1 cellular context compared by ENCODE assay signal in the genomic region with DNA sequence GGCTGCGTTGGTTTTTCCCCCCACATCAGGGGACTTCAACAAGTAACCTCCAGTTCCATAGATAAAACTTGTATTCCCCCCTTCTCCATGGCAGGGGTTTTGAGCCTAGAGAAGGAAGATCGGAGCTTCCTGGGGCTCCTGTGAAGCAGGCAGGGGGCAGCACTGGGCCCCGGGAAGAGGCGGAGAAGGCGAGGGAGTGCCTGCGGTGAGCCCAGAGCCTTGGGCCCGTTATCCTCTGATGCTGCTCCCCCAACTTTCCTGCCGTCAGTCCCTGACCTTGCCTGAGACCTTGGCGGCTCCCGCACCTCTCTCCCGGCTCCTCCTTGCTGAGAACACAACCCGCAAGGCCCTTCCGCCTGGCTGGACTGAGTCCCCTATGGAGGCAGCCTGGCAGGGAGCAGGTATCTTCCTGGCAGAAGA.
TF ChIP-seq lines count a peak whose summit lies in the region.

No MANE protein-coding gene starts in this region.

TF ChIP-seq in K562, 482 proteins besides CTCF, POLR2A, EP300 and RAD21:
- TF ChIP-seq NR4A1 (CRISPR knock-in tag; IDR thresholded peaks at IDR 0.05) (no peak), NR4A1 (tag; IDR thresholded peaks at IDR 0.05) (no peak), ATF7 (IDR thresholded peaks at IDR 0.05) (no peak), JUND (IDR thresholded peaks at IDR 0.05; ENCODE audit: borderline replicate concordance, low read depth, low read length) (0 out of 2 replicates have a peak, but pooled peaks have one; percentile 12), JUND (tag; IDR thresholded peaks at IDR 0.05; ENCODE audit: borderline replicate concordance, low read depth, low read length) (no peak), CHD2 (IDR thresholded peaks at IDR 0.05; ENCODE audit: low read depth, low read length) (no peak), ESRRA (IDR thresholded peaks at IDR 0.05; ENCODE audit: borderline replicate concordance, low read depth) (peak; percentile 49; the same call in 1 of the 2 replicates), ZNF224 (CRISPR knock-in tag; IDR thresholded peaks at IDR 0.05) (no peak), YBX1 (IDR thresholded peaks at IDR 0.05) (no peak), TBP (optimal IDR thresholded peaks at IDR 0.05; ENCODE audit: low read depth, low read length) (no peak), CC2D1A (IDR thresholded peaks at IDR 0.05) (no peak), L3MBTL2 (IDR thresholded peaks at IDR 0.05) (no peak), CXXC5 (CRISPR knock-in tag; IDR thresholded peaks at IDR 0.05) (0 out of 2 replicates have a peak, but pooled peaks have one; percentile 4), NFXL1 (CRISPR knock-in tag; IDR thresholded peaks at IDR 0.05) (no peak), ZKSCAN8 (CRISPR knock-in tag; IDR thresholded peaks at IDR 0.05) (no peak), GTF2F1 (IDR thresholded peaks at IDR 0.05; ENCODE audit: low read depth, low read length) (0 out of 2 replicates have a peak, but pooled peaks have one; percentile 3)
- TF ChIP-seq, protein P1, sequence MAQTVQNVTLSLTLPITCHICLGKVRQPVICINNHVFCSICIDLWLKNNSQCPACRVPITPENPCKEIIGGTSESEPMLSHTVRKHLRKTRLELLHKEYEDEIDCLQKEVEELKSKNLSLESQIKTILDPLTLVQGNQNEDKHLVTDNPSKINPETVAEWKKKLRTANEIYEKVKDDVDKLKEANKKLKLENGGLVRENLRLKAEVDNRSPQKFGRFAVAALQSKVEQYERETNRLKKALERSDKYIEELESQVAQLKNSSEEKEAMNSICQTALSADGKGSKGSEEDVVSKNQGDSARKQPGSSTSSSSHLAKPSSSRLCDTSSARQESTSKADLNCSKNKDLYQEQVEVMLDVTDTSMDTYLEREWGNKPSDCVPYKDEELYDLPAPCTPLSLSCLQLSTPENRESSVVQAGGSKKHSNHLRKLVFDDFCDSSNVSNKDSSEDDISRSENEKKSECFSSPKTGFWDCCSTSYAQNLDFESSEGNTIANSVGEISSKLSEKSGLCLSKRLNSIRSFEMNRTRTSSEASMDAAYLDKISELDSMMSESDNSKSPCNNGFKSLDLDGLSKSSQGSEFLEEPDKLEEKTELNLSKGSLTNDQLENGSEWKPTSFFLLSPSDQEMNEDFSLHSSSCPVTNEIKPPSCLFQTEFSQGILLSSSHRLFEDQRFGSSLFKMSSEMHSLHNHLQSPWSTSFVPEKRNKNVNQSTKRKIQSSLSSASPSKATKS (CRISPR knock-in tag; IDR thresholded peaks at IDR 0.05): no peak
- TF ChIP-seq, protein P2, sequence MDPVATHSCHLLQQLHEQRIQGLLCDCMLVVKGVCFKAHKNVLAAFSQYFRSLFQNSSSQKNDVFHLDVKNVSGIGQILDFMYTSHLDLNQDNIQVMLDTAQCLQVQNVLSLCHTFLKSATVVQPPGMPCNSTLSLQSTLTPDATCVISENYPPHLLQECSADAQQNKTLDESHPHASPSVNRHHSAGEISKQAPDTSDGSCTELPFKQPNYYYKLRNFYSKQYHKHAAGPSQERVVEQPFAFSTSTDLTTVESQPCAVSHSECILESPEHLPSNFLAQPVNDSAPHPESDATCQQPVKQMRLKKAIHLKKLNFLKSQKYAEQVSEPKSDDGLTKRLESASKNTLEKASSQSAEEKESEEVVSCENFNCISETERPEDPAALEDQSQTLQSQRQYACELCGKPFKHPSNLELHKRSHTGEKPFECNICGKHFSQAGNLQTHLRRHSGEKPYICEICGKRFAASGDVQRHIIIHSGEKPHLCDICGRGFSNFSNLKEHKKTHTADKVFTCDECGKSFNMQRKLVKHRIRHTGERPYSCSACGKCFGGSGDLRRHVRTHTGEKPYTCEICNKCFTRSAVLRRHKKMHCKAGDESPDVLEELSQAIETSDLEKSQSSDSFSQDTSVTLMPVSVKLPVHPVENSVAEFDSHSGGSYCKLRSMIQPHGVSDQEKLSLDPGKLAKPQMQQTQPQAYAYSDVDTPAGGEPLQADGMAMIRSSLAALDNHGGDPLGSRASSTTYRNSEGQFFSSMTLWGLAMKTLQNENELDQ (CRISPR knock-in tag; IDR thresholded peaks at IDR 0.05; ENCODE audit: borderline replicate concordance): no peak
- TF ChIP-seq, protein P3, sequence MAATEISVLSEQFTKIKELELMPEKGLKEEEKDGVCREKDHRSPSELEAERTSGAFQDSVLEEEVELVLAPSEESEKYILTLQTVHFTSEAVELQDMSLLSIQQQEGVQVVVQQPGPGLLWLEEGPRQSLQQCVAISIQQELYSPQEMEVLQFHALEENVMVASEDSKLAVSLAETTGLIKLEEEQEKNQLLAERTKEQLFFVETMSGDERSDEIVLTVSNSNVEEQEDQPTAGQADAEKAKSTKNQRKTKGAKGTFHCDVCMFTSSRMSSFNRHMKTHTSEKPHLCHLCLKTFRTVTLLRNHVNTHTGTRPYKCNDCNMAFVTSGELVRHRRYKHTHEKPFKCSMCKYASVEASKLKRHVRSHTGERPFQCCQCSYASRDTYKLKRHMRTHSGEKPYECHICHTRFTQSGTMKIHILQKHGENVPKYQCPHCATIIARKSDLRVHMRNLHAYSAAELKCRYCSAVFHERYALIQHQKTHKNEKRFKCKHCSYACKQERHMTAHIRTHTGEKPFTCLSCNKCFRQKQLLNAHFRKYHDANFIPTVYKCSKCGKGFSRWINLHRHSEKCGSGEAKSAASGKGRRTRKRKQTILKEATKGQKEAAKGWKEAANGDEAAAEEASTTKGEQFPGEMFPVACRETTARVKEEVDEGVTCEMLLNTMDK (IDR thresholded peaks at IDR 0.05; ENCODE audit: borderline replicate concordance, insufficient read depth, low read depth, low read length, poor library complexity, severe bottlenecking): peak; percentile 41
- TF ChIP-seq, protein P4, sequence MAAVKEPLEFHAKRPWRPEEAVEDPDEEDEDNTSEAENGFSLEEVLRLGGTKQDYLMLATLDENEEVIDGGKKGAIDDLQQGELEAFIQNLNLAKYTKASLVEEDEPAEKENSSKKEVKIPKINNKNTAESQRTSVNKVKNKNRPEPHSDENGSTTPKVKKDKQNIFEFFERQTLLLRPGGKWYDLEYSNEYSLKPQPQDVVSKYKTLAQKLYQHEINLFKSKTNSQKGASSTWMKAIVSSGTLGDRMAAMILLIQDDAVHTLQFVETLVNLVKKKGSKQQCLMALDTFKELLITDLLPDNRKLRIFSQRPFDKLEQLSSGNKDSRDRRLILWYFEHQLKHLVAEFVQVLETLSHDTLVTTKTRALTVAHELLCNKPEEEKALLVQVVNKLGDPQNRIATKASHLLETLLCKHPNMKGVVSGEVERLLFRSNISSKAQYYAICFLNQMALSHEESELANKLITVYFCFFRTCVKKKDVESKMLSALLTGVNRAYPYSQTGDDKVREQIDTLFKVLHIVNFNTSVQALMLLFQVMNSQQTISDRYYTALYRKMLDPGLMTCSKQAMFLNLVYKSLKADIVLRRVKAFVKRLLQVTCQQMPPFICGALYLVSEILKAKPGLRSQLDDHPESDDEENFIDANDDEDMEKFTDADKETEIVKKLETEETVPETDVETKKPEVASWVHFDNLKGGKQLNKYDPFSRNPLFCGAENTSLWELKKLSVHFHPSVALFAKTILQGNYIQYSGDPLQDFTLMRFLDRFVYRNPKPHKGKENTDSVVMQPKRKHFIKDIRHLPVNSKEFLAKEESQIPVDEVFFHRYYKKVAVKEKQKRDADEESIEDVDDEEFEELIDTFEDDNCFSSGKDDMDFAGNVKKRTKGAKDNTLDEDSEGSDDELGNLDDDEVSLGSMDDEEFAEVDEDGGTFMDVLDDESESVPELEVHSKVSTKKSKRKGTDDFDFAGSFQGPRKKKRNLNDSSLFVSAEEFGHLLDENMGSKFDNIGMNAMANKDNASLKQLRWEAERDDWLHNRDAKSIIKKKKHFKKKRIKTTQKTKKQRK (IDR thresholded peaks at IDR 0.05; ENCODE audit: borderline replicate concordance, low read depth, low read length): no peak
- TF ChIP-seq, protein P5, sequence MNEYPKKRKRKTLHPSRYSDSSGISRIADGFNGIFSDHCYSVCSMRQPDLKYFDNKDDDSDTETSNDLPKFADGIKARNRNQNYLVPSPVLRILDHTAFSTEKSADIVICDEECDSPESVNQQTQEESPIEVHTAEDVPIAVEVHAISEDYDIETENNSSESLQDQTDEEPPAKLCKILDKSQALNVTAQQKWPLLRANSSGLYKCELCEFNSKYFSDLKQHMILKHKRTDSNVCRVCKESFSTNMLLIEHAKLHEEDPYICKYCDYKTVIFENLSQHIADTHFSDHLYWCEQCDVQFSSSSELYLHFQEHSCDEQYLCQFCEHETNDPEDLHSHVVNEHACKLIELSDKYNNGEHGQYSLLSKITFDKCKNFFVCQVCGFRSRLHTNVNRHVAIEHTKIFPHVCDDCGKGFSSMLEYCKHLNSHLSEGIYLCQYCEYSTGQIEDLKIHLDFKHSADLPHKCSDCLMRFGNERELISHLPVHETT (CRISPR knock-in tag; conservative IDR thresholded peaks at IDR 0.05 in 1 of 2, IDR thresholded peaks at IDR 0.05 in 1 of 2): 0 out of 4 replicates have a peak, but pooled peaks of 1 of the 2 experiments have one; percentile 14
- TF ChIP-seq, protein P6, sequence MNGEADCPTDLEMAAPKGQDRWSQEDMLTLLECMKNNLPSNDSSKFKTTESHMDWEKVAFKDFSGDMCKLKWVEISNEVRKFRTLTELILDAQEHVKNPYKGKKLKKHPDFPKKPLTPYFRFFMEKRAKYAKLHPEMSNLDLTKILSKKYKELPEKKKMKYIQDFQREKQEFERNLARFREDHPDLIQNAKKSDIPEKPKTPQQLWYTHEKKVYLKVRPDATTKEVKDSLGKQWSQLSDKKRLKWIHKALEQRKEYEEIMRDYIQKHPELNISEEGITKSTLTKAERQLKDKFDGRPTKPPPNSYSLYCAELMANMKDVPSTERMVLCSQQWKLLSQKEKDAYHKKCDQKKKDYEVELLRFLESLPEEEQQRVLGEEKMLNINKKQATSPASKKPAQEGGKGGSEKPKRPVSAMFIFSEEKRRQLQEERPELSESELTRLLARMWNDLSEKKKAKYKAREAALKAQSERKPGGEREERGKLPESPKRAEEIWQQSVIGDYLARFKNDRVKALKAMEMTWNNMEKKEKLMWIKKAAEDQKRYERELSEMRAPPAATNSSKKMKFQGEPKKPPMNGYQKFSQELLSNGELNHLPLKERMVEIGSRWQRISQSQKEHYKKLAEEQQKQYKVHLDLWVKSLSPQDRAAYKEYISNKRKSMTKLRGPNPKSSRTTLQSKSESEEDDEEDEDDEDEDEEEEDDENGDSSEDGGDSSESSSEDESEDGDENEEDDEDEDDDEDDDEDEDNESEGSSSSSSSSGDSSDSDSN (IDR thresholded peaks at IDR 0.05; ENCODE audit: borderline replicate concordance in 1 of 2, low read depth in 2 of 2, low read length in 2 of 2): 0 out of 4 replicates have a peak, but pooled peaks of 1 of the 2 experiments have one; percentile 39
- TF ChIP-seq, protein P7, sequence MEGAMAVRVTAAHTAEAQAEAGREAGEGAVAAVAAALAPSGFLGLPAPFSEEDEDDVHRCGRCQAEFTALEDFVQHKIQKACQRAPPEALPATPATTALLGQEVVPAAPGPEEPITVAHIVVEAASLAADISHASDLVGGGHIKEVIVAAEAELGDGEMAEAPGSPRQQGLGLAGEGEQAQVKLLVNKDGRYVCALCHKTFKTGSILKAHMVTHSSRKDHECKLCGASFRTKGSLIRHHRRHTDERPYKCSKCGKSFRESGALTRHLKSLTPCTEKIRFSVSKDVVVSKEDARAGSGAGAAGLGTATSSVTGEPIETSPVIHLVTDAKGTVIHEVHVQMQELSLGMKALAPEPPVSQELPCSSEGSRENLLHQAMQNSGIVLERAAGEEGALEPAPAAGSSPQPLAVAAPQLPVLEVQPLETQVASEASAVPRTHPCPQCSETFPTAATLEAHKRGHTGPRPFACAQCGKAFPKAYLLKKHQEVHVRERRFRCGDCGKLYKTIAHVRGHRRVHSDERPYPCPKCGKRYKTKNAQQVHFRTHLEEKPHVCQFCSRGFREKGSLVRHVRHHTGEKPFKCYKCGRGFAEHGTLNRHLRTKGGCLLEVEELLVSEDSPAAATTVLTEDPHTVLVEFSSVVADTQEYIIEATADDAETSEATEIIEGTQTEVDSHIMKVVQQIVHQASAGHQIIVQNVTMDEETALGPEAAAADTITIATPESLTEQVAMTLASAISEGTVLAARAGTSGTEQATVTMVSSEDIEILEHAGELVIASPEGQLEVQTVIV (CRISPR knock-in tag; IDR thresholded peaks at IDR 0.05; ENCODE audit: borderline replicate concordance): no peak
- TF ChIP-seq, protein P8, sequence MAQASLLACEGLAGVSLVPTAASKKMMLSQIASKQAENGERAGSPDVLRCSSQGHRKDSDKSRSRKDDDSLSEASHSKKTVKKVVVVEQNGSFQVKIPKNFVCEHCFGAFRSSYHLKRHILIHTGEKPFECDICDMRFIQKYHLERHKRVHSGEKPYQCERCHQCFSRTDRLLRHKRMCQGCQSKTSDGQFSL (CRISPR knock-in tag; IDR thresholded peaks at IDR 0.05): peak; percentile 48; the same call in 1 of the 2 replicates
- TF ChIP-seq, protein P8 (tag; IDR thresholded peaks at IDR 0.05): no peak
